Comparison of ENCODE assay signal across 1 cellular context in the genomic region with DNA sequence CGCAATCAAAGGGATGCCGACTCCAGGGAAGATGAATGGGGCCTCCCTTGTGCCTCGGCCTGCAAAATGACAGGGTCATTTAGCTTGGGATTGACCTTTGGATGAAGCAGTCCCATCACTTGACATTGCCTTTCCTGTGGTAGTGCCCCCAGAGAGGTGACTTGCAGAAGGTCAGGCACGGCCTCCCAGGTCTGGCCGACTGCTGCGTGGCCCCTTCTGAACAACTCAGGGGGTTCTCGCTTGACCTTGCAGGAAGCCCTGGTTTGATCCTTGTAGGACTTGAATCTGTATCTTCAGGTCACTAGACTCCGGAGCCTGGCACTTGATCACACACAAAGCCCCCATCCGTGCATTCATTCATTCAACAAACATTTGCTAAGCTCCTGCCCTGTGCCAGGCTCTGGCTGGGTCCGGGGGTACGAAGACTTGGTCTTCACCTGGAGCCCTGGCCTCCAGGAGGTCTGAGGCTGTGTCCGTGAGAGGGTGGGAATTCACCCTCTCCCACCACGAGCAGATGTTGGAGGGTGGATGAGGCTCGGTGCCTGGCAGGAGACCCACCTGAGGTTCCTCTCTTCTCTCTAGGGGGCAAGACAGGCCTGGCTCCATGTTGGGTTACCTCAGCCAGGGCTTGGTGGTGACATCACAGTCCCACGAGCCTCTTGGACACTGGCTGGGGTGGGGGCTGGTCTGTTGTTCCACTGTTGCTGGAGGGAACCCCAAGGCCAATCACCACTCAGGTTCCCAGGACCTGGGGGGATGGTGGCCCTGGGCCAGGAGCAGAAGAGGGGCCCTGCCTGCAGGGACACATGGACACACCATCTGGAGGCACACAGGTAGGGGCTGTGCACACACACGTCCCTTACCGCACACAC. TPM values are rescaled to one million over a fixed set of nuclear protein-coding genes. Genes with fewer than 3 reads are reported as not detected.
"Had no signal": no experiment of that assay in that cellular context is flagged by ENCODE, and none has a peak within 500 bp of the region (broad histone marks: within the 10 kb centered on the region; RNA-seq: fewer than 3 reads in every experiment).

No MANE protein-coding gene starts in this region.

RNA-seq across cellular contexts. Expression of a gene that starts 18.0 kb away (rescaled TPM):
- total RNA-seq: naive thymus-derived CD8-positive, alpha-beta T cell had no signal
- polyA plus RNA-seq: naive thymus-derived CD8-positive, alpha-beta T cell had no signal
